14 cellular contexts compared by ENCODE assay signal in the genomic region with DNA sequence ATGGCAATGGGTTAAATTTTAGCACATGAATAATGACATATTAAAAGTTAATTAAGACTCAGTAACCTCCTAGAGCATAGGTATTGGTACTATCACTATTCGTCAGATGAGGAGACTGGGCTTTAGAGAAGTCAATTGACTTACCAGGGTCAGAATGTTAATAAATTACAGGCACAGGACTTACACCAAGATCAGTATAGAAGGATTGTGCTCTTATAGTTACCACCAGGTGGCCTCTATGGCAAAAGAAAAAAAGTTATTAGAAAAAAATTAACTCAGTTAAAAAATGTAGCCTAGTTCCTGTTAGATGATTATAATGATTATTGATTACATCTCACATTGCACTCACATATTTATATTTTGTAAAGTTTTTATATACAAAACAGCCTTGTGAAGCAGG.
"Had no signal": no experiment of that assay in that cellular context is flagged by ENCODE, and none has a peak within 500 bp of the region (broad histone marks: within the 10 kb centered on the region; RNA-seq: fewer than 3 reads in every experiment).

No MANE protein-coding gene starts in this region.

- H3K4me3 Mint-ChIP-seq: activated CD8-positive, alpha-beta memory T cell treated with anti-CD3 and anti-CD28 coated beads, Interleukin-2, amount 10 ng/mL, durations not matched to agents 7 days and 5 days; activated naive CD4-positive, alpha-beta T cell treated with anti-CD3 and anti-CD28 coated beads, Interleukin-2, amount 50 U/mL, for 24 hours; activated T-cell treated with anti-CD3 and anti-CD28 coated beads, Interleukin-2, amount 50 U/mL, for 24 hours had no signal

- H3K36me3 ChIP-seq: esophagus squamous epithelium, right atrium auricular region had no signal

- H3K27ac ChIP-seq: esophagus squamous epithelium, right atrium auricular region, skin epidermis had no signal

- H3K27ac Mint-ChIP-seq: activated CD8-positive, alpha-beta memory T cell treated with anti-CD3 and anti-CD28 coated beads, Interleukin-2, amount 10 ng/mL, durations not matched to agents 7 days and 5 days; activated naive CD4-positive, alpha-beta T cell treated with anti-CD3 and anti-CD28 coated beads, Interleukin-2, amount 50 U/mL, for 24 hours; activated T-cell treated with anti-CD3 and anti-CD28 coated beads, Interleukin-2, amount 50 U/mL, for 24 hours had no signal

- ATAC-seq: activated CD4-positive, CD25-positive, alpha-beta regulatory T cell treated with anti-CD3 and anti-CD28 coated beads, Interleukin-2, amount 50 U/mL, for 24 hours; activated CD8-positive, alpha-beta memory T cell treated with anti-CD3 and anti-CD28 coated beads, Interleukin-2, amount 10 ng/mL, durations not matched to agents 7 days and 5 days; left ventricle myocardium superior had no signal

- H3K4me1 ChIP-seq: esophagus squamous epithelium, right atrium auricular region had no signal

- H3K27me3 ChIP-seq: esophagus squamous epithelium, right atrium auricular region had no signal

- H3K9me3 Mint-ChIP-seq: activated naive CD4-positive, alpha-beta T cell treated with anti-CD3 and anti-CD28 coated beads, Interleukin-2, amount 50 U/mL, for 24 hours; activated T-cell treated with anti-CD3 and anti-CD28 coated beads, Interleukin-2, amount 50 U/mL, for 24 hours had no signal

- H3K36me3 Mint-ChIP-seq: activated CD8-positive, alpha-beta memory T cell treated with anti-CD3 and anti-CD28 coated beads, Interleukin-2, amount 10 ng/mL, durations not matched to agents 7 days and 5 days; activated naive CD4-positive, alpha-beta T cell treated with anti-CD3 and anti-CD28 coated beads, Interleukin-2, amount 50 U/mL, for 24 hours had no signal

- DNase-seq: activated CD4-positive, alpha-beta T cell treated with anti-CD3 and anti-CD28 coated beads, Interleukin-2, amount 50 U/mL, for 4 hours; activated CD8-positive, alpha-beta memory T cell treated with anti-CD3 and anti-CD28 coated beads, Interleukin-2, amount 10 ng/mL, durations not matched to agents 7 days and 5 days; activated effector memory CD4-positive, alpha-beta T cell treated with Interleukin-2 at 50 U/mL for 16 hours; activated T-cell treated with anti-CD3 and anti-CD28 coated beads, Interleukin-2, amount 50 U/mL, for 24 hours; central memory CD4-positive, alpha-beta T cell; esophagus squamous epithelium; foreskin fibroblast; kidney; left ventricle myocardium superior; T-helper 2 cell had no signal

- H3K27me3 Mint-ChIP-seq: activated CD8-positive, alpha-beta memory T cell treated with anti-CD3 and anti-CD28 coated beads, Interleukin-2, amount 10 ng/mL, durations not matched to agents 7 days and 5 days; activated naive CD4-positive, alpha-beta T cell treated with anti-CD3 and anti-CD28 coated beads, Interleukin-2, amount 50 U/mL, for 24 hours; activated T-cell treated with anti-CD3 and anti-CD28 coated beads, Interleukin-2, amount 50 U/mL, for 24 hours had no signal

- H3K4me3 ChIP-seq: esophagus squamous epithelium, right atrium auricular region, skin epidermis had no signal

- H3K4me1 Mint-ChIP-seq: activated CD8-positive, alpha-beta memory T cell treated with anti-CD3 and anti-CD28 coated beads, Interleukin-2, amount 10 ng/mL, durations not matched to agents 7 days and 5 days; activated naive CD4-positive, alpha-beta T cell treated with anti-CD3 and anti-CD28 coated beads, Interleukin-2, amount 50 U/mL, for 24 hours had no signal

- H3K9me3 ChIP-seq: esophagus squamous epithelium, right atrium auricular region had no signal
